ENCODE assay signal across 20 cellular contexts in genomic region chr10:51640120-51640819, GRCh38. TPM values are rescaled to one million over a fixed set of nuclear protein-coding genes. Genes with fewer than 3 reads are reported as not detected.
DNase-seq lines count a peak whose midpoint lies in the region; ATAC-seq and TF ChIP-seq lines count a peak whose summit lies in the region.
"Had no signal": no experiment of that assay in that cellular context is flagged by ENCODE, and none has a peak within 500 bp of the region (broad histone marks: within the 10 kb centered on the region; RNA-seq: fewer than 3 reads in every experiment).

No MANE protein-coding gene starts in this region.

- H3K36me3 ChIP-seq in heart left ventricle: no peaks in the 10 kb centered on the region
- H3K36me3 ChIP-seq: BLaER1, MG63 had no signal

- ATAC-seq in Right ventricle myocardium superior (ENCODE audit: poor library complexity) (peak; percentile 60), heart left ventricle (no peak)
- ATAC-seq: HepG2 had no signal

- no peaks in the 10 kb centered on the region for H3K9me3 ChIP-seq in heart left ventricle
- H3K9me3 ChIP-seq: BLaER1, MG63 had no signal

- DNase-seq in Right ventricle myocardium superior: no peak
- DNase-seq in heart left ventricle: no peak
- DNase-seq in SK-N-DZ (ENCODE audit: low spot score): peak; percentile 41
- peak; percentile 35 for DNase-seq in fibroblast of mammary gland (ENCODE audit: low read depth)
- peak; percentile 29 for DNase-seq in stromal cell of bone marrow (ENCODE audit: low read depth)
- DNase-seq in amniotic stem cell (lab: John Stamatoyannopoulos, UW): no peak
- DNase-seq in KG1 (lab: John Stamatoyannopoulos, UW): no peak
- no peak for DNase-seq in superior temporal gyrus (ENCODE audit: extremely low spot score)
- DNase-seq: CD4-positive, CD25-positive, alpha-beta regulatory T cell; MG63; NCI-H2029; NCI-H446; NCI-H524 treated with DMSO at 0.1 percent for 48 hours; NCI-H82; NK-92 treated with Interleukin-12 subunit alpha and Interleukin-12 subunit beta, amount 100 ng/mL, for 24 hours; RPMI8226; SHP77 had no signal

- TF ChIP-seq POLR2A in heart left ventricle (IDR thresholded peaks at IDR 0.05): no peak

- 71 to 76% (median 74%) methylated on average over 3 of the region's 3 CpGs for WGBS in heart left ventricle, 4 donors

- intact Hi-C loops in Right ventricle myocardium superior (cut with DNase I): no loop called here
- intact Hi-C loops in heart left ventricle (cut with DNase I): no loop called here

- peak overlapping the region in 3 of 12 donors; percentile 9 to 33 (median 32) for H3K27ac ChIP-seq in heart left ventricle
- H3K27ac ChIP-seq: 22Rv1, BLaER1 had no signal

- H3K27me3 ChIP-seq in heart left ventricle: no peaks in the 10 kb centered on the region
- H3K27me3 ChIP-seq: BLaER1, MG63 had no signal

- peaks cover 0 to 18% (median 2%) of the 10 kb centered on the region in 12 donors for H3K4me1 ChIP-seq in heart left ventricle
- H3K4me1 ChIP-seq: BLaER1 had no signal

- TF ChIP-seq CTCF in heart left ventricle (IDR thresholded peaks at IDR 0.05): no peak
- no peak for TF ChIP-seq CTCF in fibroblast of mammary gland (conservative IDR thresholded peaks at IDR 0.05; ENCODE audit: control insufficient read depth, insufficient read depth, low read depth, low read length)

- H3K4me3 ChIP-seq in heart left ventricle: no peak overlapping the region
- H3K4me3 ChIP-seq in fibroblast of mammary gland (ENCODE audit: control insufficient read depth, low read depth, low read length): no peak overlapping the region
- H3K4me3 ChIP-seq: BLaER1, MG63 had no signal

RNA-seq across cellular contexts. Expression of gene CSTF2T, which starts 59.1 kb away (rescaled TPM):
- 21.1 TPM for total RNA-seq in Right ventricle myocardium superior
- total RNA-seq in heart left ventricle: 10 to 100 TPM; 18.5 to 27.4 (median 22.7) TPM
- 10 to 100 TPM; 10.6 to 14.2 TPM for polyA plus RNA-seq in heart left ventricle
- 16.9 and 18.0 TPM in 2 replicates for polyA plus RNA-seq in SK-N-DZ (2014; cell fraction: cytosol; rRNA removed)
- polyA plus RNA-seq in SK-N-DZ (2014; cell fraction: nucleus; rRNA removed): 8.1 and 8.8 TPM in 2 replicates

Comparison
In these comparisons a context has a peak if more than half of its experiments do, and no peak if none do; other contexts are left out.
1. DNase-seq: peak in SK-N-DZ (single experiment), fibroblast of mammary gland (single experiment) and stromal cell of bone marrow (single experiment); none in Right ventricle myocardium superior (single experiment), heart left ventricle (0 of 5), amniotic stem cell (single experiment), KG1 (single experiment) and superior temporal gyrus (single experiment).